In genomic region chr16:6836771-6837170, GRCh38 we compare ENCODE assay signal across 25 cellular contexts.
"Had no signal": no experiment of that assay in that cellular context is flagged by ENCODE, and none has a peak within 500 bp of the region (broad histone marks: within the 10 kb centered on the region; RNA-seq: fewer than 3 reads in every experiment).

No MANE protein-coding gene starts in this region.

- DNase-seq: activated B cell treated with CpG ODN at 0.5 μM for 24 hours; activated CD4-positive, alpha-beta T cell treated with anti-CD3 and anti-CD28 coated beads for 1 hour; activated CD4-positive, alpha-beta T cell treated with anti-CD3 and anti-CD28 coated beads, Interleukin-2, amount 10 ng/mL, durations not matched to agents 24 days and 14 days; activated CD4-positive, alpha-beta T cell treated with anti-CD3 and anti-CD28 coated beads, Interleukin-2, amount 50 U/mL, for 48 hours; activated CD8-positive, alpha-beta memory T cell treated with anti-CD3 and anti-CD28 coated beads, Interleukin-2, amount 10 ng/mL, durations not matched to agents 7 days and 5 days; activated effector memory CD4-positive, alpha-beta T cell treated with anti-CD3 and anti-CD28 coated beads, Interleukin-2, amount 50 U/mL, for 16 hours; activated naive CD4-positive, alpha-beta T cell treated with Interleukin-2 at 50 U/mL for 16 hours; activated naive CD8-positive, alpha-beta T cell treated with anti-CD3 and anti-CD28 coated beads, Interleukin-2, amount 50 U/mL, for 24 hours; activated T-cell treated with anti-CD3 and anti-CD28 coated beads, Interleukin-2, amount 50 U/mL, for 24 hours; amniotic stem cell; KG1; NCI-H1048; NCI-H1417; NCI-H1930; NCI-H2171; NCI-H2227 treated with DMSO at 0.1 percent for 48 hours; NCI-H526; NCI-H774; RPMI8226; T-cell; T-helper 2 cell; T1000 had no signal

- ATAC-seq: activated CD8-positive, alpha-beta memory T cell treated with anti-CD3 and anti-CD28 coated beads, Interleukin-2, amount 10 ng/mL, durations not matched to agents 7 days and 5 days; activated naive CD4-positive, alpha-beta T cell treated with anti-CD3 and anti-CD28 coated beads, Interleukin-2, amount 50 U/mL, for 72 hours; activated naive CD8-positive, alpha-beta T cell treated with anti-CD3 and anti-CD28 coated beads, Interleukin-2, amount 50 U/mL, for 24 hours; body of pancreas; Right ventricle myocardium inferior; T-cell had no signal
